15 cellular contexts compared by ENCODE assay signal in genomic region chr7:50660830-50661175, GRCh38.
DNase-seq lines count a peak whose midpoint lies in the region; ATAC-seq lines count a peak whose summit lies in the region.
"Had no signal": no experiment of that assay in that cellular context is flagged by ENCODE, and none has a peak within 500 bp of the region (broad histone marks: within the 10 kb centered on the region; RNA-seq: fewer than 3 reads in every experiment).

No MANE protein-coding gene starts in this region.

- H3K4me1 ChIP-seq in Karpas-422 (ENCODE audit: low read length) (peaks cover 11% of the 10 kb centered on the region), thymus (ENCODE audit: control insufficient read depth, insufficient read depth, low read length) (peaks cover 33% of the 10 kb centered on the region)

- DNase-seq in activated naive CD8-positive, alpha-beta T cell treated with anti-CD3 and anti-CD28 coated beads for 36 hours: no peak
- DNase-seq in Karpas-422: no peak
- peak; percentile 35 for DNase-seq in left lobe of liver (ENCODE audit: low spot score)
- no peak for DNase-seq in HUDEP-2 (lab: John Stamatoyannopoulos, UW; ENCODE audit: unreplicated experiment in 76 of 76)
- DNase-seq: cortex of kidney, foreskin melanocyte, NCI-H2029 treated with DMSO at 0.1 percent for 48 hours, NCI-H446 treated with DMSO at 0.1 percent for 48 hours, stomach, WERI-Rb-1 had no signal

- H3K4me3 ChIP-seq in Karpas-422 (ENCODE audit: low read length) (no peak overlapping the region), thymus (ENCODE audit: low read length) (no peak overlapping the region)
- H3K4me3 ChIP-seq: body of pancreas had no signal

- peak overlapping the region; percentile 27; the same call in 1 of the 2 replicates for H3K9ac ChIP-seq in Karpas-422 (ENCODE audit: low read length)

- WGBS in thymus: 92% methylated on average over 5 of the region's 5 CpGs

- peak overlapping the region; percentile 84; the same call in 1 of the 2 replicates for H2AFZ ChIP-seq in Karpas-422 (ENCODE audit: low read length)

- no peaks in the 10 kb centered on the region for H3K79me2 ChIP-seq in Karpas-422 (ENCODE audit: low read length)

- H3K4me2 ChIP-seq in Karpas-422 (ENCODE audit: low read depth, low read length, poor library complexity, severe bottlenecking): peak overlapping the region; percentile 50

- no peak for ATAC-seq in left lobe of liver
- ATAC-seq in HG03175 (IDR thresholded peaks at IDR 0.05; ENCODE audit: unreplicated experiment): no peak
- ATAC-seq: body of pancreas, right cardiac atrium had no signal

- peak overlapping the region; percentile 59 for H3K4me3 Mint-ChIP-seq in activated naive CD8-positive, alpha-beta T cell
- H3K4me3 Mint-ChIP-seq in activated naive CD8-positive, alpha-beta T cell treated with anti-CD3 and anti-CD28 coated beads for 36 hours: no peak overlapping the region

- no peaks in the 10 kb centered on the region for H3K9me3 Mint-ChIP-seq in activated naive CD8-positive, alpha-beta T cell (ENCODE audit: low read depth)
- H3K9me3 Mint-ChIP-seq in activated naive CD8-positive, alpha-beta T cell treated with anti-CD3 and anti-CD28 coated beads for 36 hours: peaks cover 2% of the 10 kb centered on the region

- H3K36me3 Mint-ChIP-seq in activated naive CD8-positive, alpha-beta T cell: no peaks in the 10 kb centered on the region
- peaks cover 2% of the 10 kb centered on the region for H3K36me3 Mint-ChIP-seq in activated naive CD8-positive, alpha-beta T cell treated with anti-CD3 and anti-CD28 coated beads for 36 hours

- H3K9me2 ChIP-seq in Karpas-422 (replicated peaks; ENCODE audit: insufficient read depth, low read length): no peaks in the 10 kb centered on the region

- H4K20me1 ChIP-seq in Karpas-422 (ENCODE audit: insufficient read depth, low read depth, low read length): no peaks in the 10 kb centered on the region

- H3K27ac ChIP-seq in Karpas-422 (ENCODE audit: low read length): no peak overlapping the region
- peak overlapping the region; percentile 21 for H3K27ac ChIP-seq in thymus (ENCODE audit: low read depth)
- H3K27ac ChIP-seq: body of pancreas, WERI-Rb-1 had no signal

- no peaks in the 10 kb centered on the region for H3K27me3 Mint-ChIP-seq in activated naive CD8-positive, alpha-beta T cell
- H3K27me3 Mint-ChIP-seq in activated naive CD8-positive, alpha-beta T cell treated with anti-CD3 and anti-CD28 coated beads for 36 hours: no peaks in the 10 kb centered on the region

- H3K9me3 ChIP-seq in Karpas-422 (ENCODE audit: low read length): no peaks in the 10 kb centered on the region
- no peaks in the 10 kb centered on the region for H3K9me3 ChIP-seq in thymus (ENCODE audit: control insufficient read depth)
- H3K9me3 ChIP-seq: body of pancreas, stomach had no signal

- peak overlapping the region; percentile 34 for H3K27ac Mint-ChIP-seq in activated naive CD8-positive, alpha-beta T cell
- H3K27ac Mint-ChIP-seq in activated naive CD8-positive, alpha-beta T cell treated with anti-CD3 and anti-CD28 coated beads for 36 hours: no peak overlapping the region

- H3K27me3 ChIP-seq in Karpas-422 (ENCODE audit: low read length): no peaks in the 10 kb centered on the region
- no peaks in the 10 kb centered on the region for H3K27me3 ChIP-seq in thymus (ENCODE audit: control insufficient read depth, insufficient read depth)
- H3K27me3 ChIP-seq: body of pancreas, stomach had no signal

- H3K4me1 Mint-ChIP-seq in activated naive CD8-positive, alpha-beta T cell (ENCODE audit: low read depth): peaks cover 49% of the 10 kb centered on the region
- H3K4me1 Mint-ChIP-seq in activated naive CD8-positive, alpha-beta T cell treated with anti-CD3 and anti-CD28 coated beads for 36 hours: peaks cover 49% of the 10 kb centered on the region

- H3K36me3 ChIP-seq in Karpas-422 (ENCODE audit: insufficient read depth, low read length) (no peaks in the 10 kb centered on the region), thymus (ENCODE audit: control insufficient read depth, insufficient read depth) (no peaks in the 10 kb centered on the region)
- H3K36me3 ChIP-seq: WERI-Rb-1 had no signal
